Comparison of ENCODE assay signal across 9 cellular contexts in genomic region chr22:49969751-49970527, GRCh38. TPM values are rescaled to one million over a fixed set of nuclear protein-coding genes. Genes with fewer than 3 reads are reported as not detected.
A peak's percentile ranks its signal among the peaks of the same experiment; 100 is the strongest.
DNase-seq lines count a peak whose midpoint lies in the region; ATAC-seq, FAIRE-seq and TF ChIP-seq lines count a peak whose summit lies in the region.
"Had no signal": no experiment of that assay in that cellular context is flagged by ENCODE, and none has a peak within 500 bp of the region (broad histone marks: within the 10 kb centered on the region; RNA-seq: fewer than 3 reads in every experiment).

No MANE protein-coding gene starts in this region.

- no peaks in the 10 kb centered on the region; the same call in 1 of the 2 replicates for H4K20me1 ChIP-seq in DOHH2 (ENCODE audit: control insufficient read depth, insufficient read depth, low read depth, low read length)

- H3K4me3 ChIP-seq in DOHH2 (ENCODE audit: low read length): peak overlapping the region; percentile 63; the same call in 1 of the 2 replicates
- H3K4me3 ChIP-seq in RWPE2 (ENCODE audit: severe bottlenecking): no peak overlapping the region
- no peak overlapping the region for H3K4me3 ChIP-seq in effector memory CD4-positive, alpha-beta T cell (ENCODE audit: insufficient read depth, low read depth, low read length, poor library complexity, severe bottlenecking)
- H3K4me3 ChIP-seq in prostate gland: no peak overlapping the region

- FAIRE-seq in urothelium cell line (lab: Jason Lieb, UNC) (no peak), GM12892 (lab: Jason Lieb, UNC) (no peak)

- H3K27ac ChIP-seq in DOHH2 (ENCODE audit: low read depth, low read length): peak overlapping the region; percentile 42
- H3K27ac ChIP-seq in RWPE2 (ENCODE audit: poor library complexity, severe bottlenecking): peak overlapping the region; percentile 12
- H3K27ac ChIP-seq in effector memory CD4-positive, alpha-beta T cell (ENCODE audit: insufficient read depth, low read length, poor library complexity, severe bottlenecking): peak overlapping the region; percentile 56
- H3K27ac ChIP-seq in prostate gland: peak overlapping the region; percentile 42 to 44

- TF ChIP-seq CTCF in DOHH2 (IDR thresholded peaks at IDR 0.05; ENCODE audit: low read depth, low read length, poor library complexity, severe bottlenecking) (no peak), RWPE2 (IDR thresholded peaks at IDR 0.05; ENCODE audit: poor library complexity, severe bottlenecking) (no peak), prostate gland (IDR thresholded peaks at IDR 0.05) (no peak)

- no peak for ATAC-seq in RWPE2 (ENCODE audit: low read depth)

- DNase-seq in RWPE2 (ENCODE audit: low spot score) (no peak), prostate gland (ENCODE audit: low spot score) (no peak), urothelium cell line (ENCODE audit: low spot score) (no peak), DMS53 (lab: John Stamatoyannopoulos, UW) (no peak), T-helper 9 cell (no peak), GM12892 (ENCODE audit: insufficient read length) (no peak)
- DNase-seq in effector memory CD4-positive, alpha-beta T cell: no peak

- H3K79me2 ChIP-seq in DOHH2 (ENCODE audit: control insufficient read depth, low read length): no peaks in the 10 kb centered on the region

- H3K9me3 ChIP-seq in DOHH2 (ENCODE audit: control insufficient read depth, insufficient read depth, low read length) (peaks cover 6% of the 10 kb centered on the region; the same call in 1 of the 2 replicates), RWPE2 (ENCODE audit: severe bottlenecking) (no peaks in the 10 kb centered on the region), prostate gland (no peaks in the 10 kb centered on the region)
- no peaks in the 10 kb centered on the region for H3K9me3 ChIP-seq in effector memory CD4-positive, alpha-beta T cell (ENCODE audit: control insufficient read depth, low read length)

- TF ChIP-seq POLR2A in prostate gland (IDR thresholded peaks at IDR 0.05) (no peak), GM12892 (IDR thresholded peaks at IDR 0.05; ENCODE audit: low read depth, low read length) (no peak)

- peaks cover 18% of the 10 kb centered on the region for H3F3A ChIP-seq in DOHH2 (ENCODE audit: control insufficient read depth, insufficient read depth)

- H3K36me3 ChIP-seq in DOHH2 (ENCODE audit: control insufficient read depth, low read length) (no peaks in the 10 kb centered on the region; the same call in 1 of the 2 replicates), RWPE2 (ENCODE audit: low read depth) (peaks cover 4% of the 10 kb centered on the region; the same call in 1 of the 2 replicates), prostate gland (no peaks in the 10 kb centered on the region)
- no peaks in the 10 kb centered on the region for H3K36me3 ChIP-seq in effector memory CD4-positive, alpha-beta T cell (ENCODE audit: control insufficient read depth, insufficient read depth, low read length)

- no peaks in the 10 kb centered on the region; the same call in 1 of the 2 replicates for H3K27me3 ChIP-seq in DOHH2 (ENCODE audit: control insufficient read depth, low read length)
- H3K27me3 ChIP-seq in RWPE2 (ENCODE audit: insufficient read depth, poor library complexity, severe bottlenecking): no peaks in the 10 kb centered on the region
- H3K27me3 ChIP-seq in effector memory CD4-positive, alpha-beta T cell (replicated peaks; ENCODE audit: control insufficient read depth, insufficient read depth, low read length, poor library complexity, severe bottlenecking): no peaks in the 10 kb centered on the region
- H3K27me3 ChIP-seq in prostate gland (replicated peaks; ENCODE audit: insufficient read depth): no peaks in the 10 kb centered on the region

- no peaks in the 10 kb centered on the region for H3K9me2 ChIP-seq in DOHH2 (replicated peaks; ENCODE audit: control insufficient read depth, low read length)

- WGBS in prostate gland: 67% methylated on average over 7 of the region's 8 CpGs

- H3K4me1 ChIP-seq in DOHH2 (ENCODE audit: control insufficient read depth, low read length) (peaks cover 58% of the 10 kb centered on the region), RWPE2 (ENCODE audit: insufficient read depth, poor library complexity, severe bottlenecking) (peaks cover 4% of the 10 kb centered on the region), prostate gland (replicated peaks) (peaks cover 7% of the 10 kb centered on the region)
- H3K4me1 ChIP-seq in effector memory CD4-positive, alpha-beta T cell (ENCODE audit: control insufficient read depth, insufficient read depth, low read length, poor library complexity, severe bottlenecking): peaks cover 21% of the 10 kb centered on the region

- intact Hi-C loops in prostate gland (cut with DNase I): loop anchor here (5.0 kb wide), 1 partner anchor 43 kb away; no protein-coding TSS in a partner anchor

- H3K4me2 ChIP-seq in DOHH2 (ENCODE audit: low read length): peak overlapping the region; percentile 83

RNA-seq across cellular contexts. Expression of gene PIM3, which starts 9.4 kb away (rescaled TPM):
- 100 to 1,000 TPM; 126 to 183 TPM for total RNA-seq in prostate gland
- polyA plus RNA-seq in GM12892 (2012; ENCODE audit: missing spikeins): 17.4 TPM

RNA-seq across cellular contexts. Expression of gene IL17REL, which starts 42.6 kb away (rescaled TPM):
- total RNA-seq in prostate gland: under 1 TPM in 1 of 2 donors, not detected in 1; 0.68 TPM
- 0.08 TPM for polyA plus RNA-seq in GM12892 (2012; ENCODE audit: missing spikeins)
- total RNA-seq: myocyte had no signal

RNA-seq across cellular contexts. Expression of gene CRELD2, which starts 51.5 kb away (rescaled TPM):
- 10 to 100 TPM; 55.1 to 70.1 TPM for total RNA-seq in prostate gland
- 16.7 TPM for polyA plus RNA-seq in GM12892 (2012; ENCODE audit: missing spikeins)

RNA-seq across cellular contexts. Expression of gene ALG12, which starts 51.7 kb away (rescaled TPM):
- total RNA-seq in prostate gland: 10 to 100 TPM; 26.1 to 33.6 TPM
- 4.9 TPM for polyA plus RNA-seq in GM12892 (2012; ENCODE audit: missing spikeins)
